8 cellular contexts compared by ENCODE assay signal in the genomic region with DNA sequence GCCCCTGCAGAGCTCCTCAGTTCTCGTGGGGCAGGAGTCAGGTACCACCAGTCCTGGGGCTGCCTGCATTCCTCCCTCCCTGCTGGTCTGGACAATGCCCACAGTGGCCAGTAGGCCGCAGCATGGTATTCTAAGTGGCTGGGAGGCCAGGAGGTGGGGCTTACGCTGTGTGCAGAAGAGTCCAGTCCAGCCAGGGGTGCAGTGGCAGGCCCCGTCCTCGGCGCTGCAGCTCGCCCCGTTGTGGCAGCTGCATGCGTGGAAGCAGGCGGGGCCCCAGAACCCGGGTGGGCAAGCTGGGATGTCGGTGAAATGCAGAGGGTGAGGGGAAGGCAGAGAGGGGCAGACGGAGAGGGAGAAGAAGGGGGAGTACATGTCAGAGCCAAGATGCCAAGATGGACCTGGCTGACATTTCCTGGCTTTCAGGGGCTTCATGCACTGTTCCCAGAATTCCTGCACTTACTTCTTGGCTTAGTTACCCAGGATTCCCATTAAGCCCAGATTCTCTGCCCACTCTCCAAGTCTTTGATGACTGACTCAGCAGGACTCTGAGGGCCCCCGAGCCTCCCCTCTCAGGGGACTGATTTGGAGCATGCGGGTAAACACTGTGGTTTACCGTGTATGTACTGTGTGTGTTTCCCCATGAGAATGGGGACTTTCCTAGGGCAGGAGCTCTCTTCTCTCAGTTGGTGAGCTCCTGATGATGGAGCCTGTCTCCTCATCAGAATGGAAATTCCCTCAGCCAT. TPM values are rescaled to one million over a fixed set of nuclear protein-coding genes. Genes with fewer than 3 reads are reported as not detected.
A peak's percentile ranks its signal among the peaks of the same experiment; 100 is the strongest.
DNase-seq lines count a peak whose midpoint lies in the region; ATAC-seq, FAIRE-seq and TF ChIP-seq lines count a peak whose summit lies in the region.

No MANE protein-coding gene starts in this region.

- H3K9me3 Mint-ChIP-seq in stimulated activated naive B cell treated with anti-CD40 and anti-IgM and Interleukin-4, amounts not matched to agents 10 μg/mL and 1 μg/mL and 100 μg/mL, for 72 hours: no peaks in the 10 kb centered on the region

- DNase-seq in D721Med (ENCODE audit: insufficient read length, low spot score): peak; percentile 68
- peak; percentile 81 for DNase-seq in SK-MEL-5 (ENCODE audit: low read depth, low spot score)
- peak; percentile 30 for DNase-seq in dedifferentiated amniotic fluid mesenchymal stem cell (ENCODE audit: extremely low spot score)
- DNase-seq in lung microvascular endothelial cell (ENCODE audit: low read depth in 2 of 2): peak; percentile 65 to 73
- peak; percentile 82 for DNase-seq in stimulated activated naive B cell treated with anti-CD40 and anti-IgM and Interleukin-4, amounts not matched to agents 10 μg/mL and 1 μg/mL and 100 μg/mL, for 72 hours

- peaks cover 63 to 69% of the 10 kb centered on the region in 2 donors for H3K4me1 Mint-ChIP-seq in stimulated activated naive B cell treated with anti-CD40 and anti-IgM and Interleukin-4, amounts not matched to agents 10 μg/mL and 1 μg/mL and 100 μg/mL, for 72 hours

- TF ChIP-seq CTCF in D721Med (IDR thresholded peaks at IDR 0.05; ENCODE audit: insufficient read depth, missing control alignments): peak; percentile 60

- no peak for FAIRE-seq in D721Med (lab: Jason Lieb, UNC)

- peak; percentile 56 for ATAC-seq in GM18909 (IDR thresholded peaks at IDR 0.05; ENCODE audit: poor library complexity, unreplicated experiment)
- ATAC-seq in HG03108 (IDR thresholded peaks at IDR 0.05; ENCODE audit: unreplicated experiment): peak; percentile 41
- peak; percentile 92 to 93 for ATAC-seq in stimulated activated naive B cell treated with anti-CD40 and anti-IgM and Interleukin-4, amounts not matched to agents 10 μg/mL and 1 μg/mL and 100 μg/mL, for 72 hours (replicated peaks)
- ATAC-seq in HG03521 (IDR thresholded peaks at IDR 0.05; ENCODE audit: unreplicated experiment): no peak

- H3K4me3 Mint-ChIP-seq in stimulated activated naive B cell treated with anti-CD40 and anti-IgM and Interleukin-4, amounts not matched to agents 10 μg/mL and 1 μg/mL and 100 μg/mL, for 72 hours: peak overlapping the region; percentile 28 to 70

- in situ Hi-C loops in SK-MEL-5 (cut with HindIII; ENCODE audit: low pct_unique_long_range_greater_than_20kb, low sequenced_read_pairs): no loop called here

- H3K27ac Mint-ChIP-seq in stimulated activated naive B cell treated with anti-CD40 and anti-IgM and Interleukin-4, amounts not matched to agents 10 μg/mL and 1 μg/mL and 100 μg/mL, for 72 hours: peak overlapping the region; percentile 93

- no peaks in the 10 kb centered on the region for H3K27me3 Mint-ChIP-seq in stimulated activated naive B cell treated with anti-CD40 and anti-IgM and Interleukin-4, amounts not matched to agents 10 μg/mL and 1 μg/mL and 100 μg/mL, for 72 hours

- peaks cover 3 to 13% of the 10 kb centered on the region in 2 donors for H3K36me3 Mint-ChIP-seq in stimulated activated naive B cell treated with anti-CD40 and anti-IgM and Interleukin-4, amounts not matched to agents 10 μg/mL and 1 μg/mL and 100 μg/mL, for 72 hours

RNA-seq across cellular contexts. Expression of gene RAB11A, which starts 47.5 kb away (rescaled TPM):
- 283 TPM in 2 replicates for total RNA-seq in SK-MEL-5 (2014; rRNA removed; shearing (Covaris generic))
- 262 and 312 TPM in 2 replicates for polyA plus RNA-seq in SK-MEL-5 (2015; cell fraction: cytosol; rRNA removed)
- 42.8 and 62.8 TPM in 2 replicates for polyA plus RNA-seq in SK-MEL-5 (2015; cell fraction: nucleus; rRNA removed)
- total RNA-seq in lung microvascular endothelial cell: 117 and 160 TPM in 2 replicates

Comparison
In these comparisons a context has a peak if more than half of its experiments do, and no peak if none do; other contexts are left out.
1. DNase-seq: peak in every context shown above with its lines; median percentile 82 in stimulated activated naive B cell treated with anti-CD40 and anti-IgM and Interleukin-4, amounts not matched to agents 10 μg/mL and 1 μg/mL and 100 μg/mL, for 72 hours; 81 in SK-MEL-5; 69 in lung microvascular endothelial cell; 68 in D721Med; 30 in dedifferentiated amniotic fluid mesenchymal stem cell.